ENCODE assay signal across 1 cellular context in the genomic region with DNA sequence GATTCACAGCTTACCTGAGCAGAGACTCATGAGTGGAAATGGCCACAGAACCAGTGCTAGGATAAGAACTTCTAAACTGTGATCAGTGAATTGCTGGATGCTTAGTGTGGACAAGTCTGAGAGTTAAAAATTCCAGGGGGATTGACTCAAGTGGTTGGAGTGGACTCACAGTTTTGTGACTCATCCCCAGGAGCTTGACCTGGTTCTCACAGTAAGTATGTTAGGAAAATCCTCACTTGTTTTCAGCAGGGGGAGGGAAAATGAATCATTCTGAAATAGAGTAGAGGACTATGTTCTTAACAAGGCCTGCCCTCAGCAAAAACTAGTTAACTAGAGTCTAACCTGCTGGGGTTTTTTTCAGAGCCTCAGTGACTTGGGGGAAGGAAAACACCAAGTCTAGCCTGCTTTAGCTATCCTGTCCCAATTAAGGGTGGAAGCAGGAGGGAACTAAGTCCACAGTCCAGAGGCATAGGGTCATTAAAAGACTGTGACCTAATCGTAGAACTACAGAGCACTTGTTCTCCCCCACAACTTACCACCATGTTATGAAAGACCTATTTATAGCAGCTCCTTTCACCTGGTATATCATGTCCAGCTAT.
TF ChIP-seq lines count a peak whose summit lies in the region.

No MANE protein-coding gene starts in this region.

TF ChIP-seq in HepG2, 621 proteins besides CTCF, POLR2A, EP300 and RAD21 (continues in another document):
- peak; percentile 53 for TF ChIP-seq BCL6 (CRISPR knock-in tag; IDR thresholded peaks at IDR 0.05)
- TF ChIP-seq ZNF224 (CRISPR knock-in tag; IDR thresholded peaks at IDR 0.05), result no peak
- TF ChIP-seq ATRX (CRISPR knock-in tag; IDR thresholded peaks at IDR 0.05; ENCODE audit: borderline replicate concordance), result no peak
- peak; percentile 82 for TF ChIP-seq HNF4A (CRISPR knock-in tag; IDR thresholded peaks at IDR 0.05)
- peak; percentile 76 for TF ChIP-seq ASH2L (IDR thresholded peaks at IDR 0.05; ENCODE audit: insufficient read length, low read depth, low read length)
- TF ChIP-seq U2AF1 (optimal IDR thresholded peaks at IDR 0.05; ENCODE audit: low read depth, low read length), result no peak
- TF ChIP-seq NR2F2 (IDR thresholded peaks at IDR 0.05; ENCODE audit: borderline replicate concordance, low read depth), result 0 out of 2 replicates have a peak, but pooled peaks have one; percentile 16
- peak; percentile 38; the same call in 1 of the 2 replicates for TF ChIP-seq RXRB (CRISPR knock-in tag; IDR thresholded peaks at IDR 0.05; ENCODE audit: borderline replicate concordance)
- 0 out of 2 replicates have a peak, but pooled peaks have one; percentile 34 for TF ChIP-seq FOXK1 (CRISPR knock-in tag; IDR thresholded peaks at IDR 0.05; ENCODE audit: borderline replicate concordance, low read depth)
- peak; percentile 41 for TF ChIP-seq TEAD3 (CRISPR knock-in tag; optimal IDR thresholded peaks at IDR 0.05; ENCODE audit: borderline replicate concordance)
- no peak for TF ChIP-seq NFKBIZ (CRISPR knock-in tag; IDR thresholded peaks at IDR 0.05)
- TF ChIP-seq, protein P1, sequence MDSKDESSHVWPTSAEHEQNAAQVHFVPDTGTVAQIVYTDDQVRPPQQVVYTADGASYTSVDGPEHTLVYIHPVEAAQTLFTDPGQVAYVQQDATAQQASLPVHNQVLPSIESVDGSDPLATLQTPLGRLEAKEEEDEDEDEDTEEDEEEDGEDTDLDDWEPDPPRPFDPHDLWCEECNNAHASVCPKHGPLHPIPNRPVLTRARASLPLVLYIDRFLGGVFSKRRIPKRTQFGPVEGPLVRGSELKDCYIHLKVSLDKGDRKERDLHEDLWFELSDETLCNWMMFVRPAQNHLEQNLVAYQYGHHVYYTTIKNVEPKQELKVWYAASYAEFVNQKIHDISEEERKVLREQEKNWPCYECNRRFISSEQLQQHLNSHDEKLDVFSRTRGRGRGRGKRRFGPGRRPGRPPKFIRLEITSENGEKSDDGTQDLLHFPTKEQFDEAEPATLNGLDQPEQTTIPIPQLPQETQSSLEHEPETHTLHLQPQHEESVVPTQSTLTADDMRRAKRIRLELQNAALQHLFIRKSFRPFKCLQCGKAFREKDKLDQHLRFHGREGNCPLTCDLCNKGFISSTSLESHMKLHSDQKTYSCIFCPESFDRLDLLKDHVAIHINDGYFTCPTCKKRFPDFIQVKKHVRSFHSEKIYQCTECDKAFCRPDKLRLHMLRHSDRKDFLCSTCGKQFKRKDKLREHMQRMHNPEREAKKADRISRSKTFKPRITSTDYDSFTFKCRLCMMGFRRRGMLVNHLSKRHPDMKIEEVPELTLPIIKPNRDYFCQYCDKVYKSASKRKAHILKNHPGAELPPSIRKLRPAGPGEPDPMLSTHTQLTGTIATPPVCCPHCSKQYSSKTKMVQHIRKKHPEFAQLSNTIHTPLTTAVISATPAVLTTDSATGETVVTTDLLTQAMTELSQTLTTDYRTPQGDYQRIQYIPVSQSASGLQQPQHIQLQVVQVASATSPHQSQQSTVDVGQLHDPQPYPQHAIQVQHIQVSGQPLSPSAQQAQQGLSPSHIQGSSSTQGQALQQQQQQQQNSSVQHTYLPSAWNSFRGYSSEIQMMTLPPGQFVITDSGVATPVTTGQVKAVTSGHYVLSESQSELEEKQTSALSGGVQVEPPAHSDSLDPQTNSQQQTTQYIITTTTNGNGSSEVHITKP (CRISPR knock-in tag; IDR thresholded peaks at IDR 0.05; ENCODE audit: low read depth), result 0 out of 2 replicates have a peak, but pooled peaks have one; percentile 17
- no peak for TF ChIP-seq ZNF850 (CRISPR knock-in tag; conservative IDR thresholded peaks at IDR 0.05)
- peak; percentile 42; the same call in 1 of the 2 replicates for TF ChIP-seq KDM6A (CRISPR knock-in tag; IDR thresholded peaks at IDR 0.05; ENCODE audit: low read depth)
- TF ChIP-seq ZBTB21 (CRISPR knock-in tag; IDR thresholded peaks at IDR 0.05), result peak; percentile 26; the same call in 1 of the 2 replicates
- TF ChIP-seq RBFOX2 (IDR thresholded peaks at IDR 0.05; ENCODE audit: low read depth, low read length), result peak; percentile 31; the same call in 1 of the 2 replicates
- TF ChIP-seq PHF21A (CRISPR knock-in tag; IDR thresholded peaks at IDR 0.05), result peak; percentile 40
- TF ChIP-seq LCORL (IDR thresholded peaks at IDR 0.05), result no peak
- TF ChIP-seq LCORL (CRISPR knock-in tag; IDR thresholded peaks at IDR 0.05), result no peak; the same call in 1 of the 2 replicates
- TF ChIP-seq FOSL2 (CRISPR knock-in tag; IDR thresholded peaks at IDR 0.05), result peak; percentile 93
- TF ChIP-seq ZNF607 (CRISPR knock-in tag; IDR thresholded peaks at IDR 0.05; ENCODE audit: borderline replicate concordance), result no peak
- TF ChIP-seq POLR2G (IDR thresholded peaks at IDR 0.05; ENCODE audit: low read depth, low read length), result peak; percentile 35; the same call in 1 of the 2 replicates
- no peak for TF ChIP-seq FOXC1 (CRISPR knock-in tag; IDR thresholded peaks at IDR 0.05; ENCODE audit: borderline replicate concordance)
- TF ChIP-seq HMG20A (CRISPR knock-in tag; IDR thresholded peaks at IDR 0.05; ENCODE audit: borderline replicate concordance), result peak; percentile 15; the same call in 1 of the 2 replicates
- TF ChIP-seq, protein P2, sequence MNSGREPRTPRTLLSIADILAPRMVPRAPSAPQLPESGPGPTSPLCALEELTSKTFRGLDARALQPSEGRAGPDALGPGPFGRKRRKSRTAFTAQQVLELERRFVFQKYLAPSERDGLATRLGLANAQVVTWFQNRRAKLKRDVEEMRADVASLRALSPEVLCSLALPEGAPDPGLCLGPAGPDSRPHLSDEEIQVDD (CRISPR knock-in tag; IDR thresholded peaks at IDR 0.05; ENCODE audit: borderline replicate concordance), result no peak
- TF ChIP-seq, protein P3, sequence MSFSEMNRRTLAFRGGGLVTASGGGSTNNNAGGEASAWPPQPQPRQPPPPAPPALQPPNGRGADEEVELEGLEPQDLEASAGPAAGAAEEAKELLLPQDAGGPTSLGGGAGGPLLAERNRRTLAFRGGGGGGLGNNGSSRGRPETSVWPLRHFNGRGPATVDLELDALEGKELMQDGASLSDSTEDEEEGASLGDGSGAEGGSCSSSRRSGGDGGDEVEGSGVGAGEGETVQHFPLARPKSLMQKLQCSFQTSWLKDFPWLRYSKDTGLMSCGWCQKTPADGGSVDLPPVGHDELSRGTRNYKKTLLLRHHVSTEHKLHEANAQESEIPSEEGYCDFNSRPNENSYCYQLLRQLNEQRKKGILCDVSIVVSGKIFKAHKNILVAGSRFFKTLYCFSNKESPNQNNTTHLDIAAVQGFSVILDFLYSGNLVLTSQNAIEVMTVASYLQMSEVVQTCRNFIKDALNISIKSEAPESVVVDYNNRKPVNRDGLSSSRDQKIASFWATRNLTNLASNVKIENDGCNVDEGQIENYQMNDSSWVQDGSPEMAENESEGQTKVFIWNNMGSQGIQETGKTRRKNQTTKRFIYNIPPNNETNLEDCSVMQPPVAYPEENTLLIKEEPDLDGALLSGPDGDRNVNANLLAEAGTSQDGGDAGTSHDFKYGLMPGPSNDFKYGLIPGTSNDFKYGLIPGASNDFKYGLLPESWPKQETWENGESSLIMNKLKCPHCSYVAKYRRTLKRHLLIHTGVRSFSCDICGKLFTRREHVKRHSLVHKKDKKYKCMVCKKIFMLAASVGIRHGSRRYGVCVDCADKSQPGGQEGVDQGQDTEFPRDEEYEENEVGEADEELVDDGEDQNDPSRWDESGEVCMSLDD (CRISPR knock-in tag; IDR thresholded peaks at IDR 0.05; ENCODE audit: borderline replicate concordance), result no peak
- peak; percentile 92 for TF ChIP-seq ZNF335 (CRISPR knock-in tag; IDR thresholded peaks at IDR 0.05)
- TF ChIP-seq ISL2 (CRISPR knock-in tag; IDR thresholded peaks at IDR 0.05), result no peak
- TF ChIP-seq SAP130 (CRISPR knock-in tag; IDR thresholded peaks at IDR 0.05; ENCODE audit: low read depth), result peak; percentile 59; the same call in 1 of the 2 replicates
- no peak for TF ChIP-seq ZNF510 (CRISPR knock-in tag; IDR thresholded peaks at IDR 0.05; ENCODE audit: low read depth)
- TF ChIP-seq ZNF234 (CRISPR knock-in tag; conservative IDR thresholded peaks at IDR 0.05), result no peak
- TF ChIP-seq ZNF589 (CRISPR knock-in tag; conservative IDR thresholded peaks at IDR 0.05), result no peak
- TF ChIP-seq RARA (CRISPR knock-in tag; IDR thresholded peaks at IDR 0.05), result peak; percentile 55
- peak; percentile 93 for TF ChIP-seq MEF2D (CRISPR knock-in tag; IDR thresholded peaks at IDR 0.05)
- TF ChIP-seq CHD4 (IDR thresholded peaks at IDR 0.05; ENCODE audit: borderline replicate concordance, low read length), result no peak
- TF ChIP-seq CREM (IDR thresholded peaks at IDR 0.05), result peak; percentile 45; the same call in 1 of the 2 replicates
- no peak for TF ChIP-seq CREM (CRISPR knock-in tag; IDR thresholded peaks at IDR 0.05)
- 0 out of 2 replicates have a peak, but pooled peaks have one; percentile 24 for TF ChIP-seq ZNF331 (CRISPR knock-in tag; IDR thresholded peaks at IDR 0.05)
- peak; percentile 40 for TF ChIP-seq NR2F6 (IDR thresholded peaks at IDR 0.05)
- TF ChIP-seq NR2F6 (CRISPR knock-in tag; IDR thresholded peaks at IDR 0.05), result peak; percentile 66
- no peak for TF ChIP-seq PRPF4 (IDR thresholded peaks at IDR 0.05; ENCODE audit: low read depth, low read length, poor library complexity, severe bottlenecking)
- TF ChIP-seq SKI (IDR thresholded peaks at IDR 0.05; ENCODE audit: partially characterized antibody), result peak; percentile 34
- TF ChIP-seq, protein P4, sequence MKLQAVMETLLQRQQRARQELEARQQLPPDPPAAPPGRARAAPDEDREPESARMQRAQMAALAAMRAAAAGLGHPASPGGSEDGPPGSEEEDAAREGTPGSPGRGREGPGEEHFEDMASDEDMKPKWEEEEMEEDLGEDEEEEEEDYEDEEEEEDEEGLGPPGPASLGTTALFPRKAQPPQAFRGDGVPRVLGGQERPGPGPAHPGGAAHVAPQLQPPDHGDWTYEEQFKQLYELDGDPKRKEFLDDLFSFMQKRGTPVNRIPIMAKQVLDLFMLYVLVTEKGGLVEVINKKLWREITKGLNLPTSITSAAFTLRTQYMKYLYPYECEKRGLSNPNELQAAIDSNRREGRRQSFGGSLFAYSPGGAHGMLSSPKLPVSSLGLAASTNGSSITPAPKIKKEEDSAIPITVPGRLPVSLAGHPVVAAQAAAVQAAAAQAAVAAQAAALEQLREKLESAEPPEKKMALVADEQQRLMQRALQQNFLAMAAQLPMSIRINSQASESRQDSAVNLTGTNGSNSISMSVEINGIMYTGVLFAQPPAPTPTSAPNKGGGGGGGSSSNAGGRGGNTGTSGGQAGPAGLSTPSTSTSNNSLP (IDR thresholded peaks at IDR 0.05; ENCODE audit: low read depth, low read length), result 0 out of 2 replicates have a peak, but pooled peaks have one; percentile 39
- TF ChIP-seq ZNF317 (CRISPR knock-in tag; IDR thresholded peaks at IDR 0.05), result peak; percentile 60; the same call in 1 of the 2 replicates
- no peak; the same call in 1 of the 2 replicates for TF ChIP-seq RXRA (CRISPR knock-in tag; IDR thresholded peaks at IDR 0.05)
- TF ChIP-seq, protein P5, sequence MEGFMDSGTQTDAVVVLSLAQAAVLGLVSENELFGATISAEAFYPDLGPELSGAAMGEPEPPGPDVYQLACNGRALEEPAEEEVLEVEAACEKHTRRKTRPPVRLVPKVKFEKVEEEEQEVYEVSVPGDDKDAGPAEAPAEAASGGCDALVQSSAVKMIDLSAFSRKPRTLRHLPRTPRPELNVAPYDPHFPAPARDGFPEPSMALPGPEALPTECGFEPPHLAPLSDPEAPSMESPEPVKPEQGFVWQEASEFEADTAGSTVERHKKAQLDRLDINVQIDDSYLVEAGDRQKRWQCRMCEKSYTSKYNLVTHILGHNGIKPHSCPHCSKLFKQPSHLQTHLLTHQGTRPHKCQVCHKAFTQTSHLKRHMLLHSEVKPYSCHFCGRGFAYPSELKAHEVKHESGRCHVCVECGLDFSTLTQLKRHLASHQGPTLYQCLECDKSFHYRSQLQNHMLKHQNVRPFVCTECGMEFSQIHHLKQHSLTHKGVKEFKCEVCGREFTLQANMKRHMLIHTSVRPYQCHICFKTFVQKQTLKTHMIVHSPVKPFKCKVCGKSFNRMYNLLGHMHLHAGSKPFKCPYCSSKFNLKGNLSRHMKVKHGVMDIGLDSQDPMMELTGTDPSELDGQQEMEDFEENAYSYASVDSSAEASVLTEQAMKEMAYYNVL (CRISPR knock-in tag; IDR thresholded peaks at IDR 0.05; ENCODE audit: borderline replicate concordance), result 0 out of 2 replicates have a peak, but pooled peaks have one; percentile 51
- 0 out of 2 replicates have a peak, but pooled peaks have one; percentile 20 for TF ChIP-seq ZBTB7B (CRISPR knock-in tag; IDR thresholded peaks at IDR 0.05)
- peak; percentile 73 for TF ChIP-seq HNF4G (IDR thresholded peaks at IDR 0.05; ENCODE audit: borderline replicate concordance, low read depth, low read length)
- TF ChIP-seq HNF4G (CRISPR knock-in tag; IDR thresholded peaks at IDR 0.05; ENCODE audit: borderline replicate concordance, low read depth), result no peak
- TF ChIP-seq POGZ (CRISPR knock-in tag; IDR thresholded peaks at IDR 0.05), result 0 out of 2 replicates have a peak, but pooled peaks have one; percentile 45
- TF ChIP-seq, protein P6, sequence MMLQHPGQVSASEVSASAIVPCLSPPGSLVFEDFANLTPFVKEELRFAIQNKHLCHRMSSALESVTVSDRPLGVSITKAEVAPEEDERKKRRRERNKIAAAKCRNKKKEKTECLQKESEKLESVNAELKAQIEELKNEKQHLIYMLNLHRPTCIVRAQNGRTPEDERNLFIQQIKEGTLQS (CRISPR knock-in tag; IDR thresholded peaks at IDR 0.05), result 0 out of 2 replicates have a peak, but pooled peaks have one; percentile 31
- TF ChIP-seq MED1 (CRISPR knock-in tag; IDR thresholded peaks at IDR 0.05), result peak; percentile 32; the same call in 1 of the 2 replicates
- peak; percentile 75 for TF ChIP-seq MIXL1 (CRISPR knock-in tag; IDR thresholded peaks at IDR 0.05)
- TF ChIP-seq ZNF720 (CRISPR knock-in tag; IDR thresholded peaks at IDR 0.05), result no peak
- TF ChIP-seq, protein P7, sequence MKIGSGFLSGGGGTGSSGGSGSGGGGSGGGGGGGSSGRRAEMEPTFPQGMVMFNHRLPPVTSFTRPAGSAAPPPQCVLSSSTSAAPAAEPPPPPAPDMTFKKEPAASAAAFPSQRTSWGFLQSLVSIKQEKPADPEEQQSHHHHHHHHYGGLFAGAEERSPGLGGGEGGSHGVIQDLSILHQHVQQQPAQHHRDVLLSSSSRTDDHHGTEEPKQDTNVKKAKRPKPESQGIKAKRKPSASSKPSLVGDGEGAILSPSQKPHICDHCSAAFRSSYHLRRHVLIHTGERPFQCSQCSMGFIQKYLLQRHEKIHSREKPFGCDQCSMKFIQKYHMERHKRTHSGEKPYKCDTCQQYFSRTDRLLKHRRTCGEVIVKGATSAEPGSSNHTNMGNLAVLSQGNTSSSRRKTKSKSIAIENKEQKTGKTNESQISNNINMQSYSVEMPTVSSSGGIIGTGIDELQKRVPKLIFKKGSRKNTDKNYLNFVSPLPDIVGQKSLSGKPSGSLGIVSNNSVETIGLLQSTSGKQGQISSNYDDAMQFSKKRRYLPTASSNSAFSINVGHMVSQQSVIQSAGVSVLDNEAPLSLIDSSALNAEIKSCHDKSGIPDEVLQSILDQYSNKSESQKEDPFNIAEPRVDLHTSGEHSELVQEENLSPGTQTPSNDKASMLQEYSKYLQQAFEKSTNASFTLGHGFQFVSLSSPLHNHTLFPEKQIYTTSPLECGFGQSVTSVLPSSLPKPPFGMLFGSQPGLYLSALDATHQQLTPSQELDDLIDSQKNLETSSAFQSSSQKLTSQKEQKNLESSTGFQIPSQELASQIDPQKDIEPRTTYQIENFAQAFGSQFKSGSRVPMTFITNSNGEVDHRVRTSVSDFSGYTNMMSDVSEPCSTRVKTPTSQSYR (CRISPR knock-in tag; IDR thresholded peaks at IDR 0.05; ENCODE audit: borderline replicate concordance), result peak; percentile 66; the same call in 1 of the 2 replicates
- TF ChIP-seq SOX13 (IDR thresholded peaks at IDR 0.05), result no peak
- peak in 1 of 2 experiments; percentile 30; a peak in 1 of 4 replicates for TF ChIP-seq SOX13 (CRISPR knock-in tag; conservative IDR thresholded peaks at IDR 0.05 in 1 of 2, IDR thresholded peaks at IDR 0.05 in 1 of 2)
